In the genomic region with DNA sequence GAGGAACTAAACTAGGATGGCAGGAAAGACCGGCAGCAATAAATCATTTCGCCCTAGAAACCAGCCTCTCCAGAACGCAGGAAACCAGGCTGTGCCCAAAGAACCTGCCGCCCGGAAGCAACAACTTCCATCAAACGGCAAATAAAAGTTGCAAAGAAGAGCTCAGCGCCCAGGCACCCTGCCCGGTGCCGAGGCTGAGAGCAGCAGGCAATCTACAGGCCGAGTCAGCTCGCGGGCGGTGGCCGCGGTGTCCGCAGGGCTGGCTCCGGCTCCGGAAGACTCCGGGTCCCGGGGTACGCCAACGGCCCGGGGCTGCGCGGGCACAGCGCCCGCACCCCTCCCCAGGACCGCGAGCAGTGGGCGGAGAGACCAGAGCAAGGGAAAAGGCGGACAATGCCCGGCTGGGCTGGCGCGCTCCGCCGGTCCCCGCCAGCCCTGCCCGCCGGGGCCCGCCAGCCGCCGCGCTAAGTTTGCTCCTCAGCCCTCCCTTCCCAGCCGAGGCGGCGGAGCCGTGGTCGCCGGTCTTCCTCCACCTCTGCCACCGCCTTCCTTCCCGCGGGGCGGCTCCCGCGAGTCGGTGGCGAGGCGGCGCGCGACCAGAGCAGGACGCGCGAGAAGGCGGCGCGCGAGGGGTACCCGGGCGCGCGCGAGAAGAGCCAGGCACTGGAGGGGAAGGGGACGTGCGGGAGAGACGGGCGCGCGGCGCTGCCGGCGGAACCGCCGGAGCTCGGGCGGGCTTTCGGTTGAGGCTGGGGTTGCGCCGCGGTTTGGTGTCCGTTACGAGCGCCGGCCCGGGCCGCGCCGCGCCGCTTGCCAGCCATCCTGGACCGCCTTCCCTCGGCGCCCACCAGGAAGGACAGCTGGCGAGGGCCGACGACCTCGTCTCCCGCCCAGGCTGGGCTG, we compare ENCODE assay signal across 8 cellular contexts. TPM values are rescaled to one million over a fixed set of nuclear protein-coding genes. Genes with fewer than 3 reads are reported as not detected.
DNase-seq lines count a peak whose midpoint lies in the region; ATAC-seq and FAIRE-seq lines count a peak whose summit lies in the region.

No MANE protein-coding gene starts in this region.

- peak overlapping the region; percentile 91 for H2AFZ ChIP-seq in neuronal stem cell (ENCODE audit: low read length)

- no peaks in the 10 kb centered on the region for H3K27me3 ChIP-seq in CD4-positive, CD25-positive, alpha-beta regulatory T cell (ENCODE audit: control insufficient read depth, insufficient read depth, low read length)
- no peaks in the 10 kb centered on the region for H3K27me3 ChIP-seq in neuronal stem cell (ENCODE audit: control insufficient read depth in 3 of 3, insufficient read depth in 3 of 3, low read depth in 1 of 3, low read length in 3 of 3)

- no CpG with 5 or more reads among the region's 108 CpGs for WGBS in neuronal stem cell (ENCODE audit: extremely low coverage in 2 of 2, insufficient read length in 2 of 2, insufficient replicate concordance in 1 of 2), 2 donors

- no peaks in the 10 kb centered on the region for H3K79me1 ChIP-seq in neuronal stem cell (ENCODE audit: low read depth, low read length)

- H3K9me3 ChIP-seq in CD4-positive, CD25-positive, alpha-beta regulatory T cell (ENCODE audit: control insufficient read depth in 2 of 2, low read length in 2 of 2), result no peaks in the 10 kb centered on the region
- no peaks in the 10 kb centered on the region for H3K9me3 ChIP-seq in neuronal stem cell (replicated peaks in 1 of 2; ENCODE audit: control insufficient read depth in 2 of 2, insufficient read depth in 1 of 2, low read depth in 1 of 2, low read length in 2 of 2)

- peak overlapping the region; percentile 87 for H3K23ac ChIP-seq in neuronal stem cell (ENCODE audit: low read depth, low read length, poor library complexity)

- H4K8ac ChIP-seq in neuronal stem cell (ENCODE audit: low read depth, low read length), result no peak overlapping the region

- peak; percentile 60 to 81 (median 75) for DNase-seq in CD4-positive, CD25-positive, alpha-beta regulatory T cell
- DNase-seq in RCC 7860 (ENCODE audit: low spot score) (peak; percentile 42), frontal cortex (ENCODE audit: low spot score in 2 of 2) (peak; percentile 57 to 70), neuronal stem cell (ENCODE audit: low spot score) (peak; percentile 67), superior temporal gyrus (ENCODE audit: extremely low spot score) (peak; percentile 59)
- peak; percentile 25 to 71 (median 40) for DNase-seq in activated naive CD4-positive, alpha-beta T cell (lab: John Stamatoyannopoulos, UW)

- no peak overlapping the region for H3K4ac ChIP-seq in neuronal stem cell (ENCODE audit: low read length)

- no peak overlapping the region for H2BK12ac ChIP-seq in neuronal stem cell (ENCODE audit: low read length)

- FAIRE-seq in RCC 7860 (lab: Jason Lieb, UNC) (no peak), frontal cortex (lab: Jason Lieb, UNC) (no peak)

- H2AK5ac ChIP-seq in neuronal stem cell (ENCODE audit: low read depth, low read length), result peak overlapping the region; percentile 58

- ATAC-seq in CD4-positive, CD25-positive, alpha-beta regulatory T cell (ENCODE audit: low read depth in 2 of 2), result peak; percentile 32 to 33
- ATAC-seq in GM19043 (IDR thresholded peaks at IDR 0.05; ENCODE audit: low read depth, unreplicated experiment), result peak; percentile 29
- ATAC-seq in HG03342 (IDR thresholded peaks at IDR 0.05; ENCODE audit: unreplicated experiment), result peak; percentile 32

- peak overlapping the region; percentile 89 to 98 (median 95) for H3K4me3 Mint-ChIP-seq in CD4-positive, CD25-positive, alpha-beta regulatory T cell

- H3K4me1 ChIP-seq in CD4-positive, CD25-positive, alpha-beta regulatory T cell (ENCODE audit: control insufficient read depth, insufficient read depth, low read length, poor library complexity, severe bottlenecking), result peaks cover 37% of the 10 kb centered on the region
- peaks cover 7 to 22% of the 10 kb centered on the region in 2 donors for H3K4me1 ChIP-seq in neuronal stem cell (ENCODE audit: control insufficient read depth in 2 of 2, insufficient read depth in 1 of 2, low read depth in 1 of 2, low read length in 2 of 2)

- peaks cover 5% of the 10 kb centered on the region for H3K27me3 Mint-ChIP-seq in CD4-positive, CD25-positive, alpha-beta regulatory T cell

- H3K27ac ChIP-seq in CD4-positive, CD25-positive, alpha-beta regulatory T cell (ENCODE audit: insufficient read depth, low read length, poor library complexity, severe bottlenecking), result peak overlapping the region; percentile 90
- peak overlapping the region; percentile 97 for H3K27ac ChIP-seq in neuronal stem cell (replicated peaks; ENCODE audit: low read length)

- peak overlapping the region; percentile 95 for H3K14ac ChIP-seq in neuronal stem cell (ENCODE audit: low read length)

- H3K36me3 ChIP-seq in CD4-positive, CD25-positive, alpha-beta regulatory T cell (ENCODE audit: control insufficient read depth, insufficient read depth, low read length), result no peaks in the 10 kb centered on the region
- no peaks in the 10 kb centered on the region for H3K36me3 ChIP-seq in neuronal stem cell (replicated peaks in 1 of 2; ENCODE audit: control insufficient read depth in 2 of 2, insufficient read depth in 2 of 2, low read length in 2 of 2)

- H3K9me3 Mint-ChIP-seq in CD4-positive, CD25-positive, alpha-beta regulatory T cell, result no peaks in the 10 kb centered on the region

- H2BK120ac ChIP-seq in neuronal stem cell (ENCODE audit: low read depth, low read length), result peak overlapping the region; percentile 56

- no peak overlapping the region for H2BK15ac ChIP-seq in neuronal stem cell (ENCODE audit: low read length)

- peaks cover 14 to 59% (median 42%) of the 10 kb centered on the region in 4 donors for H3K4me1 Mint-ChIP-seq in CD4-positive, CD25-positive, alpha-beta regulatory T cell

- H3K18ac ChIP-seq in neuronal stem cell (ENCODE audit: low read length), result peak overlapping the region; percentile 93

- H2BK5ac ChIP-seq in neuronal stem cell (ENCODE audit: low read length), result peak overlapping the region; percentile 83

- peak overlapping the region; percentile 97 for H3K4me3 ChIP-seq in CD4-positive, CD25-positive, alpha-beta regulatory T cell (ENCODE audit: low read depth, low read length)
- peak overlapping the region; percentile 89 to 95 for H3K4me3 ChIP-seq in neuronal stem cell (ENCODE audit: low read length in 2 of 2)

- peak overlapping the region; percentile 60 for H3K4me2 ChIP-seq in neuronal stem cell (ENCODE audit: insufficient read depth, low read length, poor library complexity, severe bottlenecking)

- H4K91ac ChIP-seq in neuronal stem cell (ENCODE audit: low read depth, low read length, poor library complexity), result no peak overlapping the region

- peaks cover 8% of the 10 kb centered on the region for H3K36me3 Mint-ChIP-seq in CD4-positive, CD25-positive, alpha-beta regulatory T cell

- peak overlapping the region; percentile 83 to 95 (median 93) for H3K27ac Mint-ChIP-seq in CD4-positive, CD25-positive, alpha-beta regulatory T cell

- peak overlapping the region; percentile 96 for H3K9ac ChIP-seq in neuronal stem cell (ENCODE audit: low read depth, low read length, poor library complexity)

RNA-seq across cellular contexts. Expression of a gene that starts 0.7 kb away (rescaled TPM):
- 135 TPM for total RNA-seq in CD4-positive, CD25-positive, alpha-beta regulatory T cell
- 10 to 100 TPM; 27.5 to 34.3 (median 31.2) TPM for polyA plus RNA-seq in CD4-positive, CD25-positive, alpha-beta regulatory T cell
- total RNA-seq in frontal cortex, result 60.7 TPM
- polyA plus RNA-seq in neuronal stem cell (2013, experiment 1 of 2), result 12.6 TPM
- 13.6 TPM for polyA plus RNA-seq in neuronal stem cell (2013, experiment 2 of 2)

RNA-seq across cellular contexts. Expression of a gene that starts 51.5 kb away (rescaled TPM):
- total RNA-seq in CD4-positive, CD25-positive, alpha-beta regulatory T cell, result 72.2 TPM
- 100 to 1,000 TPM; 139 to 185 (median 155) TPM for polyA plus RNA-seq in CD4-positive, CD25-positive, alpha-beta regulatory T cell
- total RNA-seq in frontal cortex, result 179 TPM
- polyA plus RNA-seq in neuronal stem cell (2013, experiment 1 of 2), result 170 TPM
- 177 TPM for polyA plus RNA-seq in neuronal stem cell (2013, experiment 2 of 2)

Comparison
In these comparisons a context has a peak if more than half of its experiments do, and no peak if none do; other contexts are left out.
1. Peak in every context shown above with its lines: DNase-seq, ATAC-seq, H3K4me3 ChIP-seq and H3K27ac ChIP-seq.